29 cellular contexts compared by ENCODE assay signal in genomic region chr17:49986396-49987289, GRCh38. TPM values are rescaled to one million over a fixed set of nuclear protein-coding genes. Genes with fewer than 3 reads are reported as not detected.
DNase-seq lines count a peak whose midpoint lies in the region; TF ChIP-seq lines count a peak whose summit lies in the region.
"Had no signal": no experiment of that assay in that cellular context is flagged by ENCODE, and none has a peak within 500 bp of the region (broad histone marks: within the 10 kb centered on the region; RNA-seq: fewer than 3 reads in every experiment).

No MANE protein-coding gene starts in this region.

- peak overlapping the region in 1 of 2 donors; percentile 73 for H3K4me3 Mint-ChIP-seq in CD14-positive monocyte
- H3K4me3 Mint-ChIP-seq in activated T-helper 2 cell treated with anti-CD3 and anti-CD28 coated beads, Interferon-gamma antibody, Interleukin-2, Interleukin-4, amounts not matched to agents 10 μg/mL and 5 μg/mL and 100 μg/mL, durations not matched to agents 14 hours and 24 hours and 36 hours (ENCODE audit: low read depth), result no peak overlapping the region
- H3K4me3 Mint-ChIP-seq in HFFc6, result no peak overlapping the region
- H3K4me3 Mint-ChIP-seq: activated naive CD8-positive, alpha-beta T cell treated with anti-CD3 and anti-CD28 coated beads, Interleukin-2, amount 10 ng/mL, durations not matched to agents 7 days and 5 days had no signal

- H3K27me3 ChIP-seq in mesenchymal stem cell (ENCODE audit: control insufficient read depth in 1 of 2, insufficient read depth in 1 of 2, low read length in 2 of 2), result peaks cover 66 to 80% of the 10 kb centered on the region in 2 experiments

- no peak overlapping the region for H4K91ac ChIP-seq in mesenchymal stem cell (ENCODE audit: low read length)

- H3K4me1 ChIP-seq in mesenchymal stem cell (ENCODE audit: control insufficient read depth, insufficient read depth, low read depth, low read length), result peaks cover 2% of the 10 kb centered on the region
- H3K4me1 ChIP-seq: right lobe of liver had no signal

- no peak overlapping the region for H3K4me2 ChIP-seq in mesenchymal stem cell (ENCODE audit: low read length, poor library complexity, severe bottlenecking)

- no peak overlapping the region for H3K14ac ChIP-seq in mesenchymal stem cell (ENCODE audit: low read length in 2 of 2)

- H3K36me3 Mint-ChIP-seq in CD14-positive monocyte (no peaks in the 10 kb centered on the region), HFFc6 (ENCODE audit: low read depth) (no peaks in the 10 kb centered on the region)
- no peaks in the 10 kb centered on the region for H3K36me3 Mint-ChIP-seq in activated T-helper 2 cell treated with anti-CD3 and anti-CD28 coated beads, Interferon-gamma antibody, Interleukin-2, Interleukin-4, amounts not matched to agents 10 μg/mL and 5 μg/mL and 100 μg/mL, durations not matched to agents 14 hours and 24 hours and 36 hours (ENCODE audit: low read depth)
- H3K36me3 Mint-ChIP-seq: activated naive CD8-positive, alpha-beta T cell treated with anti-CD3 and anti-CD28 coated beads, Interleukin-2, amount 10 ng/mL, durations not matched to agents 7 days and 5 days had no signal

- H3K36me3 ChIP-seq in mesenchymal stem cell (ENCODE audit: control insufficient read depth in 1 of 2, insufficient read depth in 2 of 2, low read depth in 1 of 2, low read length in 2 of 2), result no peaks in the 10 kb centered on the region
- H3K36me3 ChIP-seq: BLaER1, cardiac muscle cell, esophagus muscularis mucosa, right lobe of liver, tibial nerve had no signal

- H4K8ac ChIP-seq in mesenchymal stem cell (ENCODE audit: low read length), result no peak overlapping the region

- peaks cover 67 to 94% (median 80%) of the 10 kb centered on the region in 3 donors for H3K27me3 Mint-ChIP-seq in CD14-positive monocyte (ENCODE audit: low read depth in 3 of 3)
- peaks cover 56% of the 10 kb centered on the region for H3K27me3 Mint-ChIP-seq in activated T-helper 2 cell treated with anti-CD3 and anti-CD28 coated beads, Interferon-gamma antibody, Interleukin-2, Interleukin-4, amounts not matched to agents 10 μg/mL and 5 μg/mL and 100 μg/mL, durations not matched to agents 14 hours and 24 hours and 36 hours (ENCODE audit: low read depth)
- H3K27me3 Mint-ChIP-seq in HFFc6 (ENCODE audit: insufficient read depth), result peaks cover 69% of the 10 kb centered on the region

- no peak overlapping the region for H2AK5ac ChIP-seq in mesenchymal stem cell (ENCODE audit: low read length, severe bottlenecking)

- H3K4ac ChIP-seq in mesenchymal stem cell (ENCODE audit: low read depth in 1 of 2, low read length in 2 of 2), result no peak overlapping the region

- H3K27ac Mint-ChIP-seq in CD14-positive monocyte, result no peak overlapping the region
- no peak overlapping the region for H3K27ac Mint-ChIP-seq in activated T-helper 2 cell treated with anti-CD3 and anti-CD28 coated beads, Interferon-gamma antibody, Interleukin-2, Interleukin-4, amounts not matched to agents 10 μg/mL and 5 μg/mL and 100 μg/mL, durations not matched to agents 14 hours and 24 hours and 36 hours
- no peak overlapping the region for H3K27ac Mint-ChIP-seq in HFFc6
- H3K27ac Mint-ChIP-seq: activated naive CD8-positive, alpha-beta T cell treated with anti-CD3 and anti-CD28 coated beads, Interleukin-2, amount 10 ng/mL, durations not matched to agents 7 days and 5 days; progenitor cell of endocrine pancreas had no signal

- H2BK15ac ChIP-seq in mesenchymal stem cell (ENCODE audit: low read depth, poor library complexity, severe bottlenecking), result peak overlapping the region; percentile 35

- peaks cover 0 to 11% (median 2%) of the 10 kb centered on the region in 7 donors for H3K9me3 Mint-ChIP-seq in CD14-positive monocyte
- no peaks in the 10 kb centered on the region for H3K9me3 Mint-ChIP-seq in activated T-helper 2 cell treated with anti-CD3 and anti-CD28 coated beads, Interferon-gamma antibody, Interleukin-2, Interleukin-4, amounts not matched to agents 10 μg/mL and 5 μg/mL and 100 μg/mL, durations not matched to agents 14 hours and 24 hours and 36 hours
- no peaks in the 10 kb centered on the region for H3K9me3 Mint-ChIP-seq in HFFc6
- H3K9me3 Mint-ChIP-seq: activated naive CD8-positive, alpha-beta T cell treated with anti-CD3 and anti-CD28 coated beads, Interleukin-2, amount 10 ng/mL, durations not matched to agents 7 days and 5 days had no signal

- peaks cover 3% of the 10 kb centered on the region for H3K9me3 ChIP-seq in mesenchymal stem cell (ENCODE audit: control insufficient read depth, low read length)
- H3K9me3 ChIP-seq: BLaER1, esophagus muscularis mucosa, right lobe of liver, tibial nerve had no signal

- no peak overlapping the region for H2BK12ac ChIP-seq in mesenchymal stem cell (ENCODE audit: low read length in 2 of 2)

- H3K4me1 Mint-ChIP-seq in CD14-positive monocyte, result peaks cover 3% of the 10 kb centered on the region
- no peaks in the 10 kb centered on the region for H3K4me1 Mint-ChIP-seq in activated T-helper 2 cell treated with anti-CD3 and anti-CD28 coated beads, Interferon-gamma antibody, Interleukin-2, Interleukin-4, amounts not matched to agents 10 μg/mL and 5 μg/mL and 100 μg/mL, durations not matched to agents 14 hours and 24 hours and 36 hours (ENCODE audit: low read depth)
- peaks cover 8% of the 10 kb centered on the region; the same call in 1 of the 2 replicates for H3K4me1 Mint-ChIP-seq in HFFc6 (ENCODE audit: low read depth)

- no peaks in the 10 kb centered on the region for H3K79me1 ChIP-seq in mesenchymal stem cell (replicated peaks; ENCODE audit: low read length, poor library complexity, severe bottlenecking)

- no peak overlapping the region for H3K27ac ChIP-seq in mesenchymal stem cell (ENCODE audit: low read length, poor library complexity, severe bottlenecking)
- H3K27ac ChIP-seq: BLaER1, cardiac muscle cell, esophagus muscularis mucosa, right lobe of liver, tibial nerve had no signal

- H3K9ac ChIP-seq in mesenchymal stem cell (ENCODE audit: low read length), result no peak overlapping the region
- H3K9ac ChIP-seq: BLaER1 had no signal

- intact Hi-C loops in CD14-positive monocyte (cut with micrococcal nuclease), result no loop called here
- intact Hi-C loops in activated T-helper 2 cell treated with anti-CD3 and anti-CD28 coated beads, Interferon-gamma antibody, Interleukin-2, Interleukin-4, amounts not matched to agents 10 μg/mL and 5 μg/mL and 100 μg/mL, durations not matched to agents 14 hours and 24 hours and 36 hours (cut with micrococcal nuclease), result no loop called here

- H3K23ac ChIP-seq in mesenchymal stem cell (ENCODE audit: low read length in 2 of 2), result no peak overlapping the region

- no peak overlapping the region for H2BK120ac ChIP-seq in mesenchymal stem cell (ENCODE audit: low read depth, low read length)

- TF ChIP-seq CTCF in CD14-positive monocyte (IDR thresholded peaks at IDR 0.05) (no peak), NB4 (IDR thresholded peaks at IDR 0.05; ENCODE audit: low read depth, low read length) (no peak), HFFc6 (IDR thresholded peaks at IDR 0.05) (no peak)

- DNase-seq in 8988T (peak; percentile 9), CD14-positive monocyte (ENCODE audit: low spot score) (peak; percentile 30), NB4 (ENCODE audit: low read depth) (peak; percentile 31), mesenchymal stem cell (no peak), HFFc6 (no peak)
- DNase-seq in activated naive CD4-positive, alpha-beta T cell treated with anti-CD3 and anti-CD28 coated beads, Interleukin-2, amount 50 U/mL, for 16 hours, result no peak
- no peak for DNase-seq in stimulated activated CD8-positive, alpha-beta memory T cell treated with anti-CD3 and anti-CD28 coated beads, Interleukin-4, amount 100 ng/mL, for 48 hours
- no peak for DNase-seq in activated T-helper 2 cell treated with anti-CD3 and anti-CD28 coated beads, Interferon-gamma antibody, Interleukin-2, Interleukin-4, amounts not matched to agents 10 μg/mL and 5 μg/mL and 100 μg/mL, durations not matched to agents 14 hours and 24 hours and 36 hours (ENCODE audit: low spot score)
- DNase-seq: activated CD4-positive, alpha-beta T cell treated with anti-CD3 and anti-CD28 coated beads for 48 hours; activated gamma-delta T cell; foreskin fibroblast; head of caudate nucleus; left ventricle myocardium superior; NCI-H1092; NCI-H187; NCI-H510A treated with DMSO at 0.1 percent for 48 hours; PC-3; stimulated activated CD4-positive, alpha-beta T cell treated with anti-CD3 and anti-CD28 coated beads, Interleukin-12 subunit alpha, Interleukin-12 subunit beta, amount 100 ng/mL, for 4 hours; stimulated activated CD4-positive, alpha-beta T cell treated with anti-CD3 and anti-CD28 coated beads, Interleukin-4, amount 100 ng/mL, for 24 hours; T-helper 2 cell had no signal

- 75% methylated on average over 6 of the region's 6 CpGs for WGBS in mesenchymal stem cell

- no peak overlapping the region for H2BK5ac ChIP-seq in mesenchymal stem cell (ENCODE audit: low read depth, low read length, poor library complexity, severe bottlenecking)

- no peak overlapping the region for H3K18ac ChIP-seq in mesenchymal stem cell (ENCODE audit: low read depth in 1 of 2, low read length in 2 of 2)

- H3K4me3 ChIP-seq in NB4 (ENCODE audit: low read depth, low read length) (no peak overlapping the region), mesenchymal stem cell (ENCODE audit: insufficient read depth in 1 of 2, low read depth in 1 of 2, low read length in 2 of 2) (no peak overlapping the region)
- H3K4me3 ChIP-seq: BLaER1, cardiac muscle cell, esophagus muscularis mucosa, right lobe of liver, tibial nerve had no signal

- H2AFZ ChIP-seq in mesenchymal stem cell (ENCODE audit: low read depth, low read length), result no peak overlapping the region

- TF ChIP-seq POLR2A in NB4 (IDR thresholded peaks at IDR 0.05; ENCODE audit: extremely low read depth, insufficient read length), result no peak

RNA-seq across cellular contexts. Expression of gene DLX3, which starts 8.4 kb away (rescaled TPM):
- not detected for polyA plus RNA-seq in CD14-positive monocyte
- polyA plus RNA-seq in mesenchymal stem cell (2013, experiment 1 of 2), result 0.01 TPM
- polyA plus RNA-seq in mesenchymal stem cell (2013, experiment 2 of 2), result not detected
- total RNA-seq in activated T-helper 2 cell treated with anti-CD3 and anti-CD28 coated beads, Interferon-gamma antibody, Interleukin-2, Interleukin-4, amounts not matched to agents 10 μg/mL and 5 μg/mL and 100 μg/mL, durations not matched to agents 14 hours and 24 hours and 36 hours, result not detected in 2 replicates
- not detected for total RNA-seq in HFFc6 (2021; fragmentation: NEBNext Ultra II Directional; extraction: Animal tissue kit (Norgen Biotek cat#: 25700))
- total RNA-seq: activated naive CD8-positive, alpha-beta T cell treated with anti-CD3 and anti-CD28 coated beads, Interleukin-2, amount 10 ng/mL, durations not matched to agents 7 days and 5 days; left ventricle myocardium superior; right lobe of liver had no signal
- polyA plus RNA-seq: AG04450 had no signal

RNA-seq across cellular contexts. Expression of gene DLX4, which starts 17.7 kb away (rescaled TPM):
- under 1 TPM in 1 of 2 donors, not detected in 1; 0.20 TPM for polyA plus RNA-seq in CD14-positive monocyte
- polyA plus RNA-seq in mesenchymal stem cell (2013, experiment 1 of 2), result 0.14 TPM
- 0.03 TPM for polyA plus RNA-seq in mesenchymal stem cell (2013, experiment 2 of 2)
- total RNA-seq in activated T-helper 2 cell treated with anti-CD3 and anti-CD28 coated beads, Interferon-gamma antibody, Interleukin-2, Interleukin-4, amounts not matched to agents 10 μg/mL and 5 μg/mL and 100 μg/mL, durations not matched to agents 14 hours and 24 hours and 36 hours, result not detected in 2 replicates
- not detected for total RNA-seq in HFFc6 (2021; fragmentation: NEBNext Ultra II Directional; extraction: Animal tissue kit (Norgen Biotek cat#: 25700))
- total RNA-seq: astrocyte, esophagus muscularis mucosa, left ventricle myocardium superior, right lobe of liver, tibial nerve had no signal

Comparison
In these comparisons a context has a peak if more than half of its experiments do, and no peak if none do; other contexts are left out.
1. DNase-seq: peak in 8988T (single experiment), CD14-positive monocyte (single experiment) and NB4 (single experiment); none in mesenchymal stem cell (single experiment), activated naive CD4-positive, alpha-beta T cell treated with anti-CD3 and anti-CD28 coated beads, Interleukin-2, amount 50 U/mL, for 16 hours (single experiment), stimulated activated CD8-positive, alpha-beta memory T cell treated with anti-CD3 and anti-CD28 coated beads, Interleukin-4, amount 100 ng/mL, for 48 hours (single experiment), activated T-helper 2 cell treated with anti-CD3 and anti-CD28 coated beads, Interferon-gamma antibody, Interleukin-2, Interleukin-4, amounts not matched to agents 10 μg/mL and 5 μg/mL and 100 μg/mL, durations not matched to agents 14 hours and 24 hours and 36 hours (single experiment) and HFFc6 (single experiment).